In the genomic region with DNA sequence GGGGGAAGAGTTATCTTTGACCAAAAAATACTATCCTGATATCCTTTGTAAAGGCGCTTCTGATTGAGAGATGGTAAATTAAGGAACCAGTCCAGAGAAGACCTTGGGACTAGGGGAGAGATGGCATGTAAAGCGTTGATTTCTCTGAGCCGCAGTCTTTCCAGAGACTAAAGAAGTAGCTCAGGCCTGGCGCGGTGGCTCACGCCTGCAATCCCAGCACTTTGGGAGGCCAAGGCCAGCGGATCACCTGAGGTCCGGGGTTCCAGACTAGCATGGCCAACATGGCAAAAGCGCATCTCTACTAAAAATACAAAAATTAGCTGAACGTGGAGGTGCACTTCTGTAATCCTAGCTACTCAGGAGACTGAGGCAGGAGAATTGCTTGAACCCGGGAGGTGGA, we compare ENCODE assay signal across 9 cellular contexts. TPM values are rescaled to one million over a fixed set of nuclear protein-coding genes. Genes with fewer than 3 reads are reported as not detected.
DNase-seq lines count a peak whose midpoint lies in the region; ATAC-seq and TF ChIP-seq lines count a peak whose summit lies in the region.
"Had no signal": no experiment of that assay in that cellular context is flagged by ENCODE, and none has a peak within 500 bp of the region (broad histone marks: within the 10 kb centered on the region; RNA-seq: fewer than 3 reads in every experiment).

No MANE protein-coding gene starts in this region.

- TF ChIP-seq CTCF in WERI-Rb-1 (IDR thresholded peaks at IDR 0.05; ENCODE audit: low read depth, low read length) (no peak), foreskin fibroblast (IDR thresholded peaks at IDR 0.05; ENCODE audit: low read depth, low read length) (no peak), mucosa of descending colon (IDR thresholded peaks at IDR 0.05) (no peak)

- H3K9me3 ChIP-seq in WERI-Rb-1 (ENCODE audit: severe bottlenecking), result no peaks in the 10 kb centered on the region
- no peaks in the 10 kb centered on the region for H3K9me3 ChIP-seq in skeletal muscle satellite cell (replicated peaks; ENCODE audit: low read length)
- H3K9me3 ChIP-seq in mucosa of descending colon, result no peaks in the 10 kb centered on the region

- H3K36me3 ChIP-seq in H7 (replicated peaks; ENCODE audit: control insufficient read depth, insufficient read depth, low read length) (peaks cover 2% of the 10 kb centered on the region), WERI-Rb-1 (peaks cover 63% of the 10 kb centered on the region), skeletal muscle satellite cell (ENCODE audit: insufficient read depth, low read length) (peaks cover 8% of the 10 kb centered on the region), mucosa of descending colon (ENCODE audit: low read depth) (no peaks in the 10 kb centered on the region)

- intact Hi-C loops in mucosa of descending colon (cut with DNase I, micrococcal nuclease), result no loop called here

- H3K27ac ChIP-seq in WERI-Rb-1, result peak overlapping the region; percentile 89

- H3K27me3 ChIP-seq in H7 (ENCODE audit: control insufficient read depth, insufficient read depth, low read length) (no peaks in the 10 kb centered on the region), WERI-Rb-1 (ENCODE audit: insufficient read depth, low read depth, severe bottlenecking) (no peaks in the 10 kb centered on the region), skeletal muscle satellite cell (ENCODE audit: control insufficient read depth, insufficient read depth, low read length) (no peaks in the 10 kb centered on the region)

- H3K4me3 ChIP-seq in H7 (ENCODE audit: insufficient read depth, low read depth, low read length) (peak overlapping the region; percentile 98), WERI-Rb-1 (ENCODE audit: low read depth, low read length) (peak overlapping the region; percentile 90), foreskin fibroblast (ENCODE audit: low read depth in 1 of 2, low read length in 2 of 2) (peak overlapping the region; percentile 83 to 89), skeletal muscle satellite cell (ENCODE audit: low read length) (peak overlapping the region; percentile 88), mucosa of descending colon (no peak overlapping the region)

- no peak for DNase-seq in H7
- DNase-seq in WERI-Rb-1, result no peak
- no peak for DNase-seq in foreskin fibroblast
- no peak for DNase-seq in mucosa of descending colon
- DNase-seq in DMS79 treated with DMSO at 0.1 percent for 48 hours (lab: John Stamatoyannopoulos, UW), result no peak
- DNase-seq in OCI-M2 (lab: John Stamatoyannopoulos, UW; ENCODE audit: unreplicated experiment), result no peak
- DNase-seq in epidermal melanocyte (ENCODE audit: insufficient read length, low spot score), result no peak
- DNase-seq: NCI-H2081 had no signal

- peak overlapping the region; percentile 99 for H3K9ac ChIP-seq in skeletal muscle satellite cell (ENCODE audit: low read depth, low read length)

- H3K4me2 ChIP-seq in skeletal muscle satellite cell (ENCODE audit: low read length), result peak overlapping the region; percentile 93

- H3K4me1 ChIP-seq in skeletal muscle satellite cell (ENCODE audit: control insufficient read depth, insufficient read depth, low read length) (peaks cover 39% of the 10 kb centered on the region), mucosa of descending colon (ENCODE audit: low read depth) (peaks cover 40% of the 10 kb centered on the region)

- no peak for ATAC-seq in mucosa of descending colon

RNA-seq across cellular contexts. Expression of a gene that starts 0.6 kb away (rescaled TPM):
- 34.9 and 43.7 TPM in 2 replicates for total RNA-seq in H7 (2014; rRNA removed; shearing (Covaris generic))
- 29.9 and 45.7 TPM in 2 replicates for total RNA-seq in skeletal muscle satellite cell (2012; rRNA removed)
- total RNA-seq in mucosa of descending colon, result 10 to 100 TPM; 33.2 to 55.0 (median 36.6) TPM

RNA-seq across cellular contexts. Expression of a gene that starts 1.4 kb away (rescaled TPM):
- 295 and 340 TPM in 2 replicates for total RNA-seq in H7 (2014; rRNA removed; shearing (Covaris generic))
- total RNA-seq in skeletal muscle satellite cell (2012; rRNA removed), result 139 and 222 TPM in 2 replicates
- 10 to 100 TPM; 56.0 to 69.3 (median 58.0) TPM for total RNA-seq in mucosa of descending colon

RNA-seq across cellular contexts. Expression of a gene that starts 6.0 kb away (rescaled TPM):
- total RNA-seq in H7 (2014; rRNA removed; shearing (Covaris generic)), result 57.6 and 67.0 TPM in 2 replicates
- 17.0 and 26.0 TPM in 2 replicates for total RNA-seq in skeletal muscle satellite cell (2012; rRNA removed)
- total RNA-seq in mucosa of descending colon, result 10 to 100 TPM; 18.1 to 43.3 (median 20.5) TPM

RNA-seq across cellular contexts. Expression of a gene that starts 24.7 kb away (rescaled TPM):
- total RNA-seq in H7 (2014; rRNA removed; shearing (Covaris generic)), result 88.0 and 96.6 TPM in 2 replicates
- total RNA-seq in skeletal muscle satellite cell (2012; rRNA removed), result 50.0 and 55.0 TPM in 2 replicates
- total RNA-seq in mucosa of descending colon, result 10 to 100 TPM; 58.3 to 82.0 (median 64.6) TPM

RNA-seq across cellular contexts. Expression of a gene that starts 36.6 kb away (rescaled TPM):
- 5.3 and 7.6 TPM in 2 replicates for total RNA-seq in H7 (2014; rRNA removed; shearing (Covaris generic))
- total RNA-seq in skeletal muscle satellite cell (2012; rRNA removed), result 1.0 TPM in 1 of 2 replicates, not detected in the other
- under 1 TPM in 2 of 3 donors, not detected in 1; 0.49 to 0.99 TPM for total RNA-seq in mucosa of descending colon
